ENCODE assay signal across 9 cellular contexts in genomic region chr9:136138566-136138965, GRCh38. TPM values are rescaled to one million over a fixed set of nuclear protein-coding genes. Genes with fewer than 3 reads are reported as not detected.
DNase-seq lines count a peak whose midpoint lies in the region; ATAC-seq, FAIRE-seq and TF ChIP-seq lines count a peak whose summit lies in the region.
"Had no signal": no experiment of that assay in that cellular context is flagged by ENCODE, and none has a peak within 500 bp of the region (broad histone marks: within the 10 kb centered on the region; RNA-seq: fewer than 3 reads in every experiment).

No MANE protein-coding gene starts in this region.

- no peak overlapping the region for H3K4me2 ChIP-seq in astrocyte (ENCODE audit: low read length)

- H3K4me3 ChIP-seq in astrocyte (ENCODE audit: insufficient read depth, low read depth, low read length) (no peak overlapping the region), retinal pigment epithelial cell (ENCODE audit: low read length) (no peak overlapping the region)

- H3K4me1 ChIP-seq in astrocyte (ENCODE audit: insufficient read depth, low read length) = no peaks in the 10 kb centered on the region

- no peaks in the 10 kb centered on the region for H3K36me3 Mint-ChIP-seq in activated T-cell treated with anti-CD3 and anti-CD28 coated beads, Interleukin-2, amount 50 U/mL, for 4 hours (ENCODE audit: insufficient read depth)
- no peaks in the 10 kb centered on the region for H3K36me3 Mint-ChIP-seq in astrocyte (ENCODE audit: low read depth, unreplicated experiment)
- H3K36me3 Mint-ChIP-seq: activated naive CD4-positive, alpha-beta T cell treated with anti-CD3 and anti-CD28 coated beads, Interleukin-2, amount 50 U/mL, for 24 hours had no signal

- no peaks in the 10 kb centered on the region for H3K79me2 ChIP-seq in astrocyte (ENCODE audit: insufficient read depth, low read length)

- no peak overlapping the region for H3K9ac ChIP-seq in astrocyte (ENCODE audit: low read length)

- H2AFZ ChIP-seq in astrocyte (ENCODE audit: low read depth, low read length) = no peak overlapping the region

- peak; percentile 18 for TF ChIP-seq CTCF in astrocyte (IDR thresholded peaks at IDR 0.05; ENCODE audit: insufficient read depth, low read depth, low read length)
- peak; percentile 66 for TF ChIP-seq CTCF in retinal pigment epithelial cell (conservative IDR thresholded peaks at IDR 0.05; ENCODE audit: low read depth, low read length)

- no peak overlapping the region for H3K4me3 Mint-ChIP-seq in activated T-cell treated with anti-CD3 and anti-CD28 coated beads, Interleukin-2, amount 50 U/mL, for 4 hours
- H3K4me3 Mint-ChIP-seq in astrocyte (ENCODE audit: unreplicated experiment) = no peak overlapping the region
- H3K4me3 Mint-ChIP-seq: activated naive CD4-positive, alpha-beta T cell treated with anti-CD3 and anti-CD28 coated beads, Interleukin-2, amount 50 U/mL, for 24 hours had no signal

- peaks cover 31% of the 10 kb centered on the region for H3K27me3 Mint-ChIP-seq in activated T-cell treated with anti-CD3 and anti-CD28 coated beads, Interleukin-2, amount 50 U/mL, for 4 hours (ENCODE audit: low read depth)
- H3K27me3 Mint-ChIP-seq in astrocyte (ENCODE audit: low read depth, unreplicated experiment) = peaks cover 29% of the 10 kb centered on the region

- peaks cover 30% of the 10 kb centered on the region for H3K27me3 ChIP-seq in astrocyte (ENCODE audit: insufficient read depth, low read length)

- H3K27ac ChIP-seq in astrocyte (ENCODE audit: low read depth, low read length) = no peak overlapping the region

- H4K20me1 ChIP-seq in astrocyte (ENCODE audit: insufficient read depth, low read length) = no peaks in the 10 kb centered on the region

- H3K36me3 ChIP-seq in astrocyte (ENCODE audit: insufficient read depth, low read length) = no peaks in the 10 kb centered on the region

- no peak for ATAC-seq in activated T-cell treated with anti-CD3 and anti-CD28 coated beads, Interleukin-2, amount 50 U/mL, for 4 hours
- ATAC-seq in HG02759 (IDR thresholded peaks at IDR 0.05; ENCODE audit: unreplicated experiment) = no peak
- no peak for ATAC-seq in HG02884 (IDR thresholded peaks at IDR 0.05; ENCODE audit: unreplicated experiment)
- ATAC-seq in HG02642 (IDR thresholded peaks at IDR 0.05; ENCODE audit: poor library complexity, unreplicated experiment) = no peak

- no peak for FAIRE-seq in astrocyte (lab: Jason Lieb, UNC)

- DNase-seq in activated T-cell treated with anti-CD3 and anti-CD28 coated beads for 48 hours (ENCODE audit: low read depth) = peak; percentile 46
- DNase-seq in activated T-cell treated with anti-CD3 and anti-CD28 coated beads, Interleukin-2, amount 50 U/mL, for 4 hours = no peak
- DNase-seq in NCI-H2107 (lab: John Stamatoyannopoulos, UW) = peak; percentile 27
- DNase-seq in astrocyte (ENCODE audit: low read depth) = no peak
- no peak for DNase-seq in retinal pigment epithelial cell (ENCODE audit: low read depth)

- H3K27ac Mint-ChIP-seq in astrocyte (ENCODE audit: unreplicated experiment) = no peak overlapping the region
- H3K27ac Mint-ChIP-seq: activated naive CD4-positive, alpha-beta T cell treated with anti-CD3 and anti-CD28 coated beads, Interleukin-2, amount 50 U/mL, for 24 hours had no signal

- no peaks in the 10 kb centered on the region for H3K9me3 Mint-ChIP-seq in activated T-cell treated with anti-CD3 and anti-CD28 coated beads, Interleukin-2, amount 50 U/mL, for 4 hours
- no peaks in the 10 kb centered on the region for H3K9me3 Mint-ChIP-seq in astrocyte (ENCODE audit: unreplicated experiment)
- H3K9me3 Mint-ChIP-seq: activated naive CD4-positive, alpha-beta T cell treated with anti-CD3 and anti-CD28 coated beads, Interleukin-2, amount 50 U/mL, for 24 hours had no signal

- peaks cover 8% of the 10 kb centered on the region for H3K4me1 Mint-ChIP-seq in activated T-cell treated with anti-CD3 and anti-CD28 coated beads, Interleukin-2, amount 50 U/mL, for 4 hours (ENCODE audit: low read depth)
- no peaks in the 10 kb centered on the region for H3K4me1 Mint-ChIP-seq in astrocyte (ENCODE audit: low read depth, unreplicated experiment)

- H3K9me3 ChIP-seq in astrocyte (ENCODE audit: insufficient read depth, low read depth, low read length) = no peaks in the 10 kb centered on the region

RNA-seq across cellular contexts. Expression of gene TMEM250, which starts 19.9 kb away (rescaled TPM):
- 10 to 100 TPM; 46.3 to 47.4 (median 46.5) TPM for total RNA-seq in activated T-cell treated with anti-CD3 and anti-CD28 coated beads, Interleukin-2, amount 50 U/mL, for 4 hours
- total RNA-seq in astrocyte = 29.8 and 30.3 TPM in 2 replicates

RNA-seq across cellular contexts. Expression of gene NACC2, which starts 43.5 kb away (rescaled TPM):
- 1 to 10 TPM; 5.9 to 6.2 (median 6.0) TPM for total RNA-seq in activated T-cell treated with anti-CD3 and anti-CD28 coated beads, Interleukin-2, amount 50 U/mL, for 4 hours
- total RNA-seq in astrocyte = 31.3 and 34.0 TPM in 2 replicates

Comparison
In these comparisons a context has a peak if more than half of its experiments do, and no peak if none do; other contexts are left out.
1. DNase-seq: peak in activated T-cell treated with anti-CD3 and anti-CD28 coated beads for 48 hours (single experiment) and NCI-H2107 (single experiment); none in activated T-cell treated with anti-CD3 and anti-CD28 coated beads, Interleukin-2, amount 50 U/mL, for 4 hours (single experiment), astrocyte (single experiment) and retinal pigment epithelial cell (single experiment).